In genomic region chr12:108559748-108560147, GRCh38 we compare ENCODE assay signal across 8 cellular contexts. TPM values are rescaled to one million over a fixed set of nuclear protein-coding genes. Genes with fewer than 3 reads are reported as not detected.
DNase-seq lines count a peak whose midpoint lies in the region; ATAC-seq and TF ChIP-seq lines count a peak whose summit lies in the region.

No MANE protein-coding gene starts in this region.

- TF ChIP-seq CTCF in Calu3 (IDR thresholded peaks at IDR 0.05; ENCODE audit: unreplicated experiment) (no peak), OCI-LY3 (IDR thresholded peaks at IDR 0.05; ENCODE audit: low read depth, low read length) (no peak), endothelial cell (IDR thresholded peaks at IDR 0.05; ENCODE audit: unreplicated experiment) (no peak), osteocyte (IDR thresholded peaks at IDR 0.05) (no peak)

- H3K4me3 ChIP-seq in OCI-LY3 (ENCODE audit: low read length): peak overlapping the region; percentile 91

- H3K9me3 Mint-ChIP-seq in Calu3 (ENCODE audit: low read depth, unreplicated experiment) (no peaks in the 10 kb centered on the region), endothelial cell (ENCODE audit: unreplicated experiment) (no peaks in the 10 kb centered on the region), osteocyte (ENCODE audit: unreplicated experiment) (no peaks in the 10 kb centered on the region)

- no peaks in the 10 kb centered on the region for H3K27me3 ChIP-seq in OCI-LY3 (ENCODE audit: low read depth, low read length)

- peak overlapping the region; percentile 92 for H3K4me3 Mint-ChIP-seq in Calu3 (ENCODE audit: low read depth, unreplicated experiment)
- peak overlapping the region; percentile 100 for H3K4me3 Mint-ChIP-seq in endothelial cell (ENCODE audit: unreplicated experiment)
- H3K4me3 Mint-ChIP-seq in osteocyte (ENCODE audit: unreplicated experiment): peak overlapping the region; percentile 100

- peaks cover 57% of the 10 kb centered on the region for H3K36me3 Mint-ChIP-seq in Calu3 (ENCODE audit: insufficient read depth, unreplicated experiment)
- peaks cover 5% of the 10 kb centered on the region for H3K36me3 Mint-ChIP-seq in endothelial cell (ENCODE audit: low read depth, unreplicated experiment)
- H3K36me3 Mint-ChIP-seq in osteocyte (ENCODE audit: unreplicated experiment): peaks cover 10% of the 10 kb centered on the region

- peaks cover 49% of the 10 kb centered on the region for H4K20me1 ChIP-seq in OCI-LY3 (ENCODE audit: insufficient read depth, low read length)

- H3K27ac ChIP-seq in OCI-LY3 (ENCODE audit: low read length): peak overlapping the region; percentile 89

- H3K27ac Mint-ChIP-seq in Calu3 (ENCODE audit: unreplicated experiment) (peak overlapping the region; percentile 98), endothelial cell (ENCODE audit: unreplicated experiment) (peak overlapping the region; percentile 100), osteocyte (ENCODE audit: unreplicated experiment) (peak overlapping the region; percentile 99)

- DNase-seq in Calu3 (no peak), endothelial cell (ENCODE audit: low spot score) (peak; percentile 23), osteocyte (ENCODE audit: extremely low spot score, unreplicated experiment) (no peak), MV-4-11 (lab: John Stamatoyannopoulos, UW) (no peak), GM19240 (ENCODE audit: insufficient read length, low spot score) (no peak)

- H3K36me3 ChIP-seq in OCI-LY3 (replicated peaks; ENCODE audit: low read depth, low read length): peaks cover 21% of the 10 kb centered on the region

- H3K27me3 Mint-ChIP-seq in Calu3 (ENCODE audit: unreplicated experiment) (no peaks in the 10 kb centered on the region), endothelial cell (ENCODE audit: unreplicated experiment) (peaks cover 19% of the 10 kb centered on the region), osteocyte (ENCODE audit: unreplicated experiment) (no peaks in the 10 kb centered on the region)

- peaks cover 23% of the 10 kb centered on the region for H3K4me1 ChIP-seq in OCI-LY3 (ENCODE audit: low read length)

- peak overlapping the region; percentile 80 for H3K4me2 ChIP-seq in OCI-LY3 (ENCODE audit: low read length)

- intact Hi-C loops in Calu3 (cut with micrococcal nuclease; ENCODE audit: unreplicated experiment): loop anchor here (5.0 to 10.0 kb wide), 4 partner anchors 163 to 533 kb away; partner anchors contain the start of gene ALKBH2

- no peaks in the 10 kb centered on the region for H3K9me3 ChIP-seq in OCI-LY3 (ENCODE audit: insufficient read depth, low read length)

- no TSS peak for BruUV-seq in Calu3 (replicated peaks; lab: Mats Ljungman, UMichigan)

- H3K79me2 ChIP-seq in OCI-LY3 (ENCODE audit: low read length): peaks cover 90% of the 10 kb centered on the region

- CTCF ChIA-PET in Calu3 (lab: Charles Lee): interaction anchor here (0.6 kb wide), 1 partner anchor 290 kb away, joined by 5 read pairs; no protein-coding TSS in a partner anchor

- ATAC-seq in HG03457 (IDR thresholded peaks at IDR 0.05; ENCODE audit: unreplicated experiment) (no peak), HG03571 (IDR thresholded peaks at IDR 0.05; ENCODE audit: unreplicated experiment) (no peak)

- peak overlapping the region; percentile 92 for H3K9ac ChIP-seq in OCI-LY3 (ENCODE audit: low read length)

- no peak overlapping the region for H2AFZ ChIP-seq in OCI-LY3 (ENCODE audit: low read depth, low read length)

- H3K4me1 Mint-ChIP-seq in Calu3 (ENCODE audit: low read depth, unreplicated experiment) (peaks cover 6% of the 10 kb centered on the region), endothelial cell (ENCODE audit: unreplicated experiment) (peaks cover 37% of the 10 kb centered on the region), osteocyte (ENCODE audit: unreplicated experiment) (peaks cover 41% of the 10 kb centered on the region)

RNA-seq across cellular contexts. Expression of gene SART3, which starts 1.2 kb away (rescaled TPM):
- 91.7 and 98.7 TPM in 2 replicates for total RNA-seq in Calu3 (2022)
- 67.8 TPM for total RNA-seq in endothelial cell (ENCODE audit: unreplicated experiment)
- 47.2 and 47.5 TPM in 2 replicates for total RNA-seq in osteocyte

RNA-seq across cellular contexts. Expression of gene ISCU, which starts 2.6 kb away (rescaled TPM):
- total RNA-seq in Calu3 (2022): 71.6 and 85.8 TPM in 2 replicates
- total RNA-seq in endothelial cell (ENCODE audit: unreplicated experiment): 67.8 TPM
- total RNA-seq in osteocyte: 93.9 and 103 TPM in 2 replicates

RNA-seq across cellular contexts. Expression of gene TMEM119, which starts 38.1 kb away (rescaled TPM):
- not detected in 2 replicates for total RNA-seq in Calu3 (2022)
- total RNA-seq in endothelial cell (ENCODE audit: unreplicated experiment): 0.36 TPM
- total RNA-seq in osteocyte: 54.0 and 58.8 TPM in 2 replicates

RNA-seq across cellular contexts. Expression of gene FICD, which starts 44.7 kb away (rescaled TPM):
- total RNA-seq in Calu3 (2022) (14.3 and 15.4 TPM in 2 replicates), endothelial cell (ENCODE audit: unreplicated experiment) (5.5 TPM), osteocyte (5.8 and 6.0 TPM in 2 replicates)

Comparison
In these comparisons a context has a peak if more than half of its experiments do, and no peak if none do; other contexts are left out.
1. RNA of gene TMEM119, which starts 38.1 kb away (total RNA-seq): 54.0 to 58.8 TPM in osteocyte; 0.36 TPM in endothelial cell (single experiment) and not detected in Calu3; every median in the first group is over 10 times any median in the second.
2. Peak in every context shown above with its lines, with median percentiles within 50 percentile points of each other: H3K27ac Mint-ChIP-seq and H3K4me3 Mint-ChIP-seq.